Comparison of ENCODE assay signal across 9 cellular contexts in the genomic region with DNA sequence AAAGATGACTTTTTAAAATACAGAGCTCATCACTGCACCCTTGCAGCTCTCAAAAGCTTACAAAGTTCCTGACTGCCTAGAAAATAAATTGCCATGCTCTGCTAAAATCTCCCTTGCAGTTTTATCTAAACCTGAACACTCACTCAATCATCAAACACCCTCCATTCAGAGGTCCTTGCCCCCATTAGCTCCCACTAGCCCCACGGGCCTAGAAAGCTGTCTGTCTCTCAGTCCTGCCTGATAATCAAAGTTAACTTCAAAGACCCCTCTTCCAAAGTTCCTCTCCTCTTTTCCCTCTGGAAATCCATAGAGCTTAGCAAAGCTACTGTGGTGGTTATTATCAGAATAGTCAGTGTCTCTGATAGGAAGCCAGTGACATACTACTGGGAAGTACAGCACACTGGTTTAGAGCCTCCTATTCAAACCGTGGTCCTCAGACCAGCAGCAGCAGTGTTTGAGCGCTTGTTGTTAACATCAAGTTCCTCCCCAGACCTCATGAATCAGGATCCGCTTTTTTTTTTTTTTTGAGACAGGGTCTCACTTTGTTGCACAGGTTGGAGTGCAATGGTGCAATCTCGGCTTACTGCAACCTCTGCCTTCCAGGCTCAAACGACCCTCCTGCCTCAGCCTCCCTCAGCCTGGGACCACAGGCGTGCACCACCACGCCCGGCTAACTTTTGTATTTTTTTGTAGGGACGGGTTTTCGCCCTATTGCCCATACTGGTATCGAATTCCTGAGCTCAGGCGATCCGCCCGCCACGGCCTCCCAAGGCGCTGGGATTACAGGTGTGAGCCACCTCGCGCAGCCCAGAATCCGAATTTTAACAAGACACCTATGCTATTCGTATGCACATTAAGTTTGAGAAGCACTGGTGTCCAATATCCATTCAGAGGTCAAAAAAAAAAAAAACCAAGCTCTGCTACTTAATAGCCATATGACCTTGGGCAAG. TPM values are rescaled to one million over a fixed set of nuclear protein-coding genes. Genes with fewer than 3 reads are reported as not detected.
A peak's percentile ranks its signal among the peaks of the same experiment; 100 is the strongest.
DNase-seq lines count a peak whose midpoint lies in the region; ATAC-seq and TF ChIP-seq lines count a peak whose summit lies in the region.
"Had no signal": no experiment of that assay in that cellular context is flagged by ENCODE, and none has a peak within 500 bp of the region (broad histone marks: within the 10 kb centered on the region; RNA-seq: fewer than 3 reads in every experiment).

No MANE protein-coding gene starts in this region.

- H3K36me3 Mint-ChIP-seq in activated CD4-positive, alpha-beta T cell treated with anti-CD3 and anti-CD28 coated beads, Interleukin-2, amount 10 ng/mL, durations not matched to agents 24 days and 14 days (ENCODE audit: low read depth), result peaks cover 25% of the 10 kb centered on the region
- peaks cover 27% of the 10 kb centered on the region for H3K36me3 Mint-ChIP-seq in activated T-helper 2 cell treated with anti-CD3 and anti-CD28 coated beads, Interferon-gamma antibody, Interleukin-2, Interleukin-4, amounts not matched to agents 10 μg/mL and 5 μg/mL and 100 μg/mL, durations not matched to agents 14 hours and 24 hours and 36 hours (ENCODE audit: low read depth)

- H3K9me3 ChIP-seq in thoracic aorta, result no peaks in the 10 kb centered on the region

- peaks cover 51% of the 10 kb centered on the region for H3K4me1 Mint-ChIP-seq in activated CD4-positive, alpha-beta T cell treated with anti-CD3 and anti-CD28 coated beads, Interleukin-2, amount 10 ng/mL, durations not matched to agents 24 days and 14 days
- peaks cover 44% of the 10 kb centered on the region for H3K4me1 Mint-ChIP-seq in activated T-helper 2 cell treated with anti-CD3 and anti-CD28 coated beads, Interferon-gamma antibody, Interleukin-2, Interleukin-4, amounts not matched to agents 10 μg/mL and 5 μg/mL and 100 μg/mL, durations not matched to agents 14 hours and 24 hours and 36 hours (ENCODE audit: low read depth)

- H3K27ac Mint-ChIP-seq in activated CD4-positive, alpha-beta T cell treated with anti-CD3 and anti-CD28 coated beads, Interleukin-2, amount 10 ng/mL, durations not matched to agents 24 days and 14 days, result peak overlapping the region; percentile 91
- H3K27ac Mint-ChIP-seq in activated T-helper 2 cell treated with anti-CD3 and anti-CD28 coated beads, Interferon-gamma antibody, Interleukin-2, Interleukin-4, amounts not matched to agents 10 μg/mL and 5 μg/mL and 100 μg/mL, durations not matched to agents 14 hours and 24 hours and 36 hours, result peak overlapping the region; percentile 82

- peaks cover 15% of the 10 kb centered on the region for H3K9me3 Mint-ChIP-seq in activated CD4-positive, alpha-beta T cell treated with anti-CD3 and anti-CD28 coated beads, Interleukin-2, amount 10 ng/mL, durations not matched to agents 24 days and 14 days
- no peaks in the 10 kb centered on the region for H3K9me3 Mint-ChIP-seq in activated T-helper 2 cell treated with anti-CD3 and anti-CD28 coated beads, Interferon-gamma antibody, Interleukin-2, Interleukin-4, amounts not matched to agents 10 μg/mL and 5 μg/mL and 100 μg/mL, durations not matched to agents 14 hours and 24 hours and 36 hours

- H3K4me1 ChIP-seq in thoracic aorta (ENCODE audit: control insufficient read depth in 1 of 2, low read depth in 2 of 2), result peaks cover 25 to 43% of the 10 kb centered on the region in 2 donors

- peak overlapping the region; percentile 94 for H3K4me3 Mint-ChIP-seq in activated CD4-positive, alpha-beta T cell treated with anti-CD3 and anti-CD28 coated beads, Interleukin-2, amount 10 ng/mL, durations not matched to agents 24 days and 14 days
- peak overlapping the region; percentile 90 for H3K4me3 Mint-ChIP-seq in activated T-helper 2 cell treated with anti-CD3 and anti-CD28 coated beads, Interferon-gamma antibody, Interleukin-2, Interleukin-4, amounts not matched to agents 10 μg/mL and 5 μg/mL and 100 μg/mL, durations not matched to agents 14 hours and 24 hours and 36 hours (ENCODE audit: low read depth)

- no peaks in the 10 kb centered on the region for H3K36me3 ChIP-seq in thoracic aorta

- TF ChIP-seq CTCF in thoracic aorta (IDR thresholded peaks at IDR 0.05), result no peak

- DNase-seq in activated CD4-positive, alpha-beta T cell treated with anti-CD3 and anti-CD28 coated beads, Interleukin-2, amount 10 ng/mL, durations not matched to agents 24 days and 14 days, result peak; percentile 56
- no peak for DNase-seq in activated CD4-positive, alpha-beta T cell treated with anti-CD3 and anti-CD28 coated beads, Interleukin-2, amount 50 U/mL, for 1 hour
- no peak for DNase-seq in activated T-helper 2 cell treated with anti-CD3 and anti-CD28 coated beads, Interferon-gamma antibody, Interleukin-2, Interleukin-4, amounts not matched to agents 10 μg/mL and 5 μg/mL and 100 μg/mL, durations not matched to agents 14 hours and 24 hours and 36 hours (ENCODE audit: low spot score)
- DNase-seq in left lobe of liver (ENCODE audit: low spot score) (no peak), thoracic aorta (ENCODE audit: low spot score) (no peak), NCI-H2107 treated with DMSO at 0.1 percent for 48 hours (lab: John Stamatoyannopoulos, UW; ENCODE audit: unreplicated experiment) (no peak)
- no peak for DNase-seq in stimulated activated CD4-positive, alpha-beta T cell treated with anti-CD3 and anti-CD28 coated beads, Interleukin-15, amount 100 ng/mL, for 24 hours

- peaks cover 2% of the 10 kb centered on the region for H3K27me3 Mint-ChIP-seq in activated CD4-positive, alpha-beta T cell treated with anti-CD3 and anti-CD28 coated beads, Interleukin-2, amount 10 ng/mL, durations not matched to agents 24 days and 14 days
- H3K27me3 Mint-ChIP-seq in activated T-helper 2 cell treated with anti-CD3 and anti-CD28 coated beads, Interferon-gamma antibody, Interleukin-2, Interleukin-4, amounts not matched to agents 10 μg/mL and 5 μg/mL and 100 μg/mL, durations not matched to agents 14 hours and 24 hours and 36 hours (ENCODE audit: low read depth), result no peaks in the 10 kb centered on the region

- H3K27ac ChIP-seq in thoracic aorta, result no peak overlapping the region

- H3K27me3 ChIP-seq in thoracic aorta (replicated peaks; ENCODE audit: insufficient read depth), result no peaks in the 10 kb centered on the region

- intact Hi-C loops in activated CD4-positive, alpha-beta T cell treated with anti-CD3 and anti-CD28 coated beads, Interleukin-2, amount 10 ng/mL, durations not matched to agents 24 days and 14 days (cut with micrococcal nuclease), result loop anchor here (1.0 to 2.0 kb wide), 4 partner anchors 30 to 339 kb away; a partner anchor contains a TSS
- intact Hi-C loops in activated T-helper 2 cell treated with anti-CD3 and anti-CD28 coated beads, Interferon-gamma antibody, Interleukin-2, Interleukin-4, amounts not matched to agents 10 μg/mL and 5 μg/mL and 100 μg/mL, durations not matched to agents 14 hours and 24 hours and 36 hours (cut with micrococcal nuclease), result loop anchor here (2.0 to 10.0 kb wide), 2 partner anchors 60 to 346 kb away; a partner anchor contains a TSS

- H3K4me3 ChIP-seq in thoracic aorta, result peak overlapping the region; percentile 93

- peak; percentile 10 for ATAC-seq in left lobe of liver
- no peak for ATAC-seq in thoracic aorta (ENCODE audit: insufficient number of reproducible peaks, low FRiP score, low read depth)
- ATAC-seq in HG02763 (IDR thresholded peaks at IDR 0.05; ENCODE audit: unreplicated experiment), result no peak

RNA-seq across cellular contexts. Expression of a gene that starts 1.2 kb away (rescaled TPM):
- total RNA-seq in activated CD4-positive, alpha-beta T cell treated with anti-CD3 and anti-CD28 coated beads, Interleukin-2, amount 10 ng/mL, durations not matched to agents 24 days and 14 days, result 207 and 219 TPM in 2 replicates
- 208 and 215 TPM in 2 replicates for total RNA-seq in activated T-helper 2 cell treated with anti-CD3 and anti-CD28 coated beads, Interferon-gamma antibody, Interleukin-2, Interleukin-4, amounts not matched to agents 10 μg/mL and 5 μg/mL and 100 μg/mL, durations not matched to agents 14 hours and 24 hours and 36 hours
- total RNA-seq in left lobe of liver (210 TPM), thoracic aorta (10 to 100 TPM; 42.4 to 62.0 TPM)

RNA-seq across cellular contexts. Expression of a gene that starts 14.8 kb away (rescaled TPM):
- not detected in 2 replicates for total RNA-seq in activated CD4-positive, alpha-beta T cell treated with anti-CD3 and anti-CD28 coated beads, Interleukin-2, amount 10 ng/mL, durations not matched to agents 24 days and 14 days
- not detected in 2 replicates for total RNA-seq in activated T-helper 2 cell treated with anti-CD3 and anti-CD28 coated beads, Interferon-gamma antibody, Interleukin-2, Interleukin-4, amounts not matched to agents 10 μg/mL and 5 μg/mL and 100 μg/mL, durations not matched to agents 14 hours and 24 hours and 36 hours
- total RNA-seq in left lobe of liver, result 48.6 TPM
- under 1 TPM in 1 of 2 donors, not detected in 1; 0.56 TPM for total RNA-seq in thoracic aorta
- total RNA-seq: Daoy had no signal

RNA-seq across cellular contexts. Expression of a gene that starts 55.4 kb away (rescaled TPM):
- 0.35 TPM in 1 of 2 replicates, not detected in the other for total RNA-seq in activated CD4-positive, alpha-beta T cell treated with anti-CD3 and anti-CD28 coated beads, Interleukin-2, amount 10 ng/mL, durations not matched to agents 24 days and 14 days
- 0.23 and 0.34 TPM in 2 replicates for total RNA-seq in activated T-helper 2 cell treated with anti-CD3 and anti-CD28 coated beads, Interferon-gamma antibody, Interleukin-2, Interleukin-4, amounts not matched to agents 10 μg/mL and 5 μg/mL and 100 μg/mL, durations not matched to agents 14 hours and 24 hours and 36 hours
- total RNA-seq in left lobe of liver (4.1 TPM), thoracic aorta (1 to 10 TPM in 1 of 2 donors, under 1 TPM in 1; 0.81 to 5.6 TPM)

Comparison
In these comparisons a context has a peak if more than half of its experiments do, and no peak if none do; other contexts are left out.
1. RNA of a gene that starts 14.8 kb away (total RNA-seq): 48.6 TPM in left lobe of liver (single experiment); 0.56 TPM in thoracic aorta, not detected in activated CD4-positive, alpha-beta T cell treated with anti-CD3 and anti-CD28 coated beads, Interleukin-2, amount 10 ng/mL, durations not matched to agents 24 days and 14 days and not detected in activated T-helper 2 cell treated with anti-CD3 and anti-CD28 coated beads, Interferon-gamma antibody, Interleukin-2, Interleukin-4, amounts not matched to agents 10 μg/mL and 5 μg/mL and 100 μg/mL, durations not matched to agents 14 hours and 24 hours and 36 hours; every median in the first group is over 10 times any median in the second.